8 cellular contexts compared by ENCODE assay signal in the genomic region with DNA sequence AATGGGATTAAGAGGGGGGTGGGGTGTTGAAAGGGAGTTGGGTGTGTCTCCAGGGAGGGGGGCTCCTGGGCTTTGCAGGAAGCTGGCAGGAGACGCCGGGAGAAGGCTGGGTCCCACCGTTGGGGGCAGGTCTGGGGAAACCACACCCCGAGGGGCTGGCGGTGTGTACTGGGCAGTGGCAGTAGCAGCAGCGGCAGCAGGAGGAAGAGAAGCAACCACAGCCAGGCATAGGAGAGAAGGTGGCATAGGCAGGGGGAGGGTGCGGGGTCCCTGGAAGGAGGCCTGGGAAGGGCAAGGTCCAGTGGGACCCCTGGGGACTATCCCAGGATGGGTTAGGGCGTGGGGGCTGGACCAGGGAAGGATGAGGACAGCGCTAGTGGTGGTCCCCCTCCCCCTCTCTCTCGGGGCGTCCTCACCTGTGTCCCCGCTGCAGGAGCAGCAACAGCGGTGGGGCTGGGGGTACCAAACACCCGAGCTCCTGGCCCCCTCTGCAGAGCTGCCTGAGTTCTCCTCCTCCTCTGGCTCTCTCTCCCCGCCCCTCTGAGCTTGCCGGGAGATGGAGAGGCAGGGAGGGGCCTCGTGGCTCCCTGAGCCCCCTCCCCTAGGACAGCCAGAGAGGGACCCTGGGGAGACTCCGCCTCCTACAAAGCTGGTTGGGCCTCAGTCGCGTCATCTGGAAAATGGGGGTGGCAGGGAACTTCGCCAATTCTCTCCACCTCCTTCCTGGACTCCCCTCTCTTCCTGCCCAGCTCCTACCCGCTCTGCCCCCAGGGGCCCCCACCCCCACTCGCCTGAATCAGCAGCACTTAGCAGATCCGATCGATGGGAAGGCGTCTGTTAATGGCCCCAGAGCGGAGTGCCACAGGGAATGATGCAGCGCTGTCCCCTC. TPM values are rescaled to one million over a fixed set of nuclear protein-coding genes. Genes with fewer than 3 reads are reported as not detected.
DNase-seq lines count a peak whose midpoint lies in the region; ATAC-seq and TF ChIP-seq lines count a peak whose summit lies in the region.

A gene (minus strand): TSS at position 520 of the 889 bp plus-strand sequence. CDS start 1,573 bp downstream, outside the sequence.

- no peaks in the 10 kb centered on the region for H3K9me3 ChIP-seq in DND-41 (ENCODE audit: insufficient read depth, low read length, severe bottlenecking)
- H3K9me3 ChIP-seq in colonic mucosa, result no peaks in the 10 kb centered on the region
- H3K9me3 ChIP-seq in MM.1S (replicated peaks; ENCODE audit: insufficient read depth, low read length), result no peaks in the 10 kb centered on the region

- H3K36me3 ChIP-seq in DND-41 (ENCODE audit: insufficient read depth, low read length), result peaks cover 24% of the 10 kb centered on the region
- no peaks in the 10 kb centered on the region for H3K36me3 ChIP-seq in colonic mucosa
- H3K36me3 ChIP-seq in MM.1S (replicated peaks; ENCODE audit: insufficient read depth, low read length), result no peaks in the 10 kb centered on the region

- H3K27me3 ChIP-seq in DND-41 (ENCODE audit: insufficient read depth, low read length, poor library complexity) (no peaks in the 10 kb centered on the region), colonic mucosa (no peaks in the 10 kb centered on the region), MM.1S (replicated peaks; ENCODE audit: insufficient read depth, low read length) (no peaks in the 10 kb centered on the region)

- H3K4me1 ChIP-seq in DND-41 (ENCODE audit: insufficient read depth, low read length) (no peaks in the 10 kb centered on the region), colonic mucosa (no peaks in the 10 kb centered on the region), MM.1S (ENCODE audit: low read length) (no peaks in the 10 kb centered on the region)

- H3K4me2 ChIP-seq in DND-41 (ENCODE audit: insufficient read depth, low read length) (no peak within 1 kb of the TSS), MM.1S (ENCODE audit: low read depth, low read length) (no peak within 1 kb of the TSS)

- TF ChIP-seq CTCF in DND-41 (IDR thresholded peaks at IDR 0.05; ENCODE audit: borderline replicate concordance, extremely low read depth, low read length, poor library complexity, severe bottlenecking) (no peak), colonic mucosa (IDR thresholded peaks at IDR 0.05) (no peak), MM.1S (IDR thresholded peaks at IDR 0.05; ENCODE audit: low read length) (no peak), GM10266 (IDR thresholded peaks at IDR 0.05; ENCODE audit: control insufficient read depth, insufficient read depth, low read depth, missing control alignments) (no peak)

- H3F3A ChIP-seq in MM.1S (ENCODE audit: insufficient read depth, low read length), result no peaks in the 10 kb centered on the region

- peak; percentile 12 for DNase-seq in DND-41
- peak; percentile 16 for DNase-seq in NCI-H1694 treated with DMSO at 0.1 percent for 48 hours (lab: John Stamatoyannopoulos, UW)
- peak; percentile 22 for DNase-seq in colonic mucosa
- no peak for DNase-seq in left lobe of liver (ENCODE audit: low spot score)
- peak; percentile 30 for DNase-seq in stromal cell of bone marrow (ENCODE audit: low read depth)
- no peak for DNase-seq in MM.1S
- DNase-seq in GM10266 (ENCODE audit: extremely low spot score), result no peak
- no peak for DNase-seq in activated CD4-positive, alpha-beta T cell treated with anti-CD3 and anti-CD28 coated beads, Interleukin-2, amount 50 U/mL, for 4 hours

- ATAC-seq in DND-41 (ENCODE audit: insufficient read depth, low read depth) (peak; percentile 49), left lobe of liver (peak; percentile 29)

- H3K9ac ChIP-seq in DND-41 (ENCODE audit: low read depth, low read length) (no peak within 1 kb of the TSS), colonic mucosa (ENCODE audit: low read depth in 2 of 2, low read length in 2 of 2) (peak within 1 kb of the TSS; percentile 12 to 35), MM.1S (ENCODE audit: low read length) (no peak within 1 kb of the TSS)

- intact Hi-C loops in colonic mucosa (cut with DNase I), result loop anchor here (5.0 kb wide), 1 partner anchor 66 kb away; no protein-coding TSS in a partner anchor

- H3K27ac ChIP-seq in DND-41 (ENCODE audit: low read length) (no peak within 1 kb of the TSS), colonic mucosa (no peak within 1 kb of the TSS), MM.1S (ENCODE audit: low read length) (no peak within 1 kb of the TSS)

- H4K20me1 ChIP-seq in DND-41 (ENCODE audit: insufficient read depth, low read length) (no peaks in the 10 kb centered on the region), MM.1S (ENCODE audit: insufficient read depth, low read length) (no peaks in the 10 kb centered on the region)

- no peaks in the 10 kb centered on the region for H3K79me2 ChIP-seq in DND-41 (ENCODE audit: insufficient read depth, low read length)
- no peaks in the 10 kb centered on the region for H3K79me2 ChIP-seq in MM.1S (ENCODE audit: low read length)

- H3K4me3 ChIP-seq in DND-41 (ENCODE audit: low read depth in 1 of 2, low read length in 2 of 2) (no peak within 1 kb of the TSS), colonic mucosa (peak within 1 kb of the TSS; percentile 9), MM.1S (ENCODE audit: low read length) (no peak within 1 kb of the TSS)

- H2AFZ ChIP-seq in DND-41 (ENCODE audit: low read depth, low read length), result no peak within 1 kb of the TSS
- no peak within 1 kb of the TSS for H2AFZ ChIP-seq in MM.1S (ENCODE audit: low read length)

- no peaks in the 10 kb centered on the region for H3K9me2 ChIP-seq in MM.1S (replicated peaks; ENCODE audit: insufficient read depth, low read length)

RNA-seq across cellular contexts. Expression of the gene that starts here (rescaled TPM):
- total RNA-seq in colonic mucosa (1 to 10 TPM in 1 of 2 donors, under 1 TPM in 1; 0.90 to 1.0 TPM), left lobe of liver (0.68 TPM)

Comparison
In these comparisons a context has a peak if more than half of its experiments do, and no peak if none do; other contexts are left out.
1. Peak in ATAC-seq in left lobe of liver; RNA of the gene not detected or under 1 TPM.
2. DNase-seq: peak in DND-41 (single experiment), NCI-H1694 treated with DMSO at 0.1 percent for 48 hours (single experiment), colonic mucosa (single experiment) and stromal cell of bone marrow (single experiment); none in left lobe of liver (single experiment), MM.1S (single experiment), GM10266 (single experiment) and activated CD4-positive, alpha-beta T cell treated with anti-CD3 and anti-CD28 coated beads, Interleukin-2, amount 50 U/mL, for 4 hours (0 of 2).
3. H3K9ac ChIP-seq: peak in colonic mucosa (2 of 2); none in DND-41 (single experiment) and MM.1S (single experiment).